In the genomic region with DNA sequence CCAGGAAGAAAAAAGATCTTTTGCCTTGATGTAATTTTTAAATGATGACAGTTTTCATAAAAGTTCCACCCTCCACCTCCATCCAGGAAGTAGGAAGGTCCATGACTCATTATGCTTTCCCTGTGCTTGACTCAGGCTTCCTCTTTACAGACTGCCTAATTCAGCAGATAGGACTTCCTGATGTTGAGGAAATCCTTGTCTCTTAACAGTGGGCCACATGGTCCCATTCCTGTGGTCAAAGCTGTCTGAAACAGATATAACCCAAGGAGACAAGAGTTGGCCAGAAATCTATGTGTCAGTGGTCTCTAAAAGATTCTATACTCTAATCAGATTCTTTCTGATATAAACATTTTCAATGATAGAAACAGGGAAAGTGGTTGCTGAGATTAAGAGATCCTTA, we compare ENCODE assay signal across 8 cellular contexts.
DNase-seq lines count a peak whose midpoint lies in the region; ATAC-seq, FAIRE-seq and TF ChIP-seq lines count a peak whose summit lies in the region.

No MANE protein-coding gene starts in this region.

- no TSS peak for BruUV-seq in K562 (replicated peaks; lab: Mats Ljungman, UMichigan)
- BruUV-seq in HepG2 (replicated peaks; lab: Mats Ljungman, UMichigan), result no TSS peak

- no peaks in the 10 kb centered on the region for H3K36me3 ChIP-seq in CD8-positive, alpha-beta T cell (ENCODE audit: insufficient read depth, low read length)
- H3K36me3 ChIP-seq in MM.1S (replicated peaks; ENCODE audit: insufficient read depth, low read length), result no peaks in the 10 kb centered on the region
- H3K36me3 ChIP-seq in K562 (ENCODE audit: control insufficient read depth, insufficient read depth, low read length), result no peaks in the 10 kb centered on the region
- no peaks in the 10 kb centered on the region for H3K36me3 ChIP-seq in HepG2 (replicated peaks in 1 of 2; ENCODE audit: control insufficient read depth in 1 of 2, insufficient read depth in 2 of 2, low read length in 2 of 2)

- H3K27me3 ChIP-seq in CD8-positive, alpha-beta T cell (ENCODE audit: insufficient read depth, low read length), result no peaks in the 10 kb centered on the region
- H3K27me3 ChIP-seq in MM.1S (replicated peaks; ENCODE audit: insufficient read depth, low read length), result no peaks in the 10 kb centered on the region
- H3K27me3 ChIP-seq in K562 (ENCODE audit: control insufficient read depth in 2 of 2, insufficient read depth in 2 of 2, low read length in 2 of 2), result no peaks in the 10 kb centered on the region
- no peaks in the 10 kb centered on the region for H3K27me3 ChIP-seq in HepG2 (ENCODE audit: control insufficient read depth in 1 of 2, insufficient read depth in 2 of 2, low read length in 2 of 2)

- H2AFZ ChIP-seq in MM.1S (ENCODE audit: low read length) (no peak overlapping the region), K562 (ENCODE audit: low read depth, low read length) (peak overlapping the region; percentile 1; the same call in 1 of the 2 replicates), HepG2 (ENCODE audit: low read length) (no peak overlapping the region)

- H4K20me1 ChIP-seq in MM.1S (ENCODE audit: insufficient read depth, low read length) (no peaks in the 10 kb centered on the region), K562 (replicated peaks; ENCODE audit: control insufficient read depth, insufficient read depth, low read length) (no peaks in the 10 kb centered on the region), HepG2 (ENCODE audit: insufficient read depth, low read length) (no peaks in the 10 kb centered on the region; the same call in 1 of the 2 replicates)

- ATAC-seq in CD8-positive, alpha-beta T cell, result no peak
- ATAC-seq in K562, result peak; percentile 98
- peak; percentile 41; the same call in 2 of the 3 replicates for ATAC-seq in HepG2
- ATAC-seq in HG03095 (IDR thresholded peaks at IDR 0.05; ENCODE audit: unreplicated experiment), result no peak

- H3K9me3 Mint-ChIP-seq in CD8-positive, alpha-beta T cell, result peaks cover 10% of the 10 kb centered on the region

- POLR2A ChIA-PET in CD8-positive, alpha-beta T cell (lab: Charles Lee), result no interaction called here
- POLR2A ChIA-PET in K562 (lab: Yijun Ruan, JAX), result interaction anchor here (1.3 kb wide), 1 partner anchor 21 kb away, joined by 3 read pairs; no protein-coding TSS in a partner anchor
- POLR2A ChIA-PET in HepG2 (lab: Yijun Ruan, JAX), result no interaction called here

- TF ChIP-seq EP300 in K562 (IDR thresholded peaks at IDR 0.05; ENCODE audit: low read length) (peak; percentile 86), HepG2 (IDR thresholded peaks at IDR 0.05; ENCODE audit: low read depth in 2 of 2, low read length in 2 of 2) (no peak), HepG2 (CRISPR knock-in tag; IDR thresholded peaks at IDR 0.05; ENCODE audit: borderline replicate concordance) (no peak)

- DNase-seq in CD8-positive, alpha-beta T cell, result no peak
- DNase-seq in MM.1S (peak; percentile 46), K562 (ENCODE audit: extremely low read depth in 1 of 4, low spot score in 3 of 4) (peak; percentile 58 to 87 (median 67)), HepG2 (ENCODE audit: low spot score) (peak; percentile 41), NCI-H2227 (lab: John Stamatoyannopoulos, UW; ENCODE audit: unreplicated experiment) (no peak), NCI-H446 (lab: John Stamatoyannopoulos, UW) (no peak), SHP77 treated with DMSO at 0.1 percent for 48 hours (lab: John Stamatoyannopoulos, UW) (no peak)

- peak overlapping the region; percentile 15 for H3K27ac Mint-ChIP-seq in CD8-positive, alpha-beta T cell

- H3K4me3 ChIP-seq in CD8-positive, alpha-beta T cell (ENCODE audit: low read depth, low read length), result no peak overlapping the region
- H3K4me3 ChIP-seq in MM.1S (ENCODE audit: low read length) (no peak overlapping the region), K562 (no peak overlapping the region), HepG2 (replicated peaks in 1 of 3; ENCODE audit: insufficient read depth in 1 of 3, low read depth in 2 of 3, low read length in 3 of 3) (no peak overlapping the region)

- TF ChIP-seq POLR2A in K562 (conservative IDR thresholded peaks at IDR 0.05) (no peak), HepG2 (IDR thresholded peaks at IDR 0.05; ENCODE audit: insufficient read depth in 1 of 2, low read depth in 2 of 2, low read length in 2 of 2) (no peak)

- no peak overlapping the region for H3K4me3 Mint-ChIP-seq in CD8-positive, alpha-beta T cell

- H3K27ac ChIP-seq in CD8-positive, alpha-beta T cell (ENCODE audit: low read depth, low read length), result no peak overlapping the region
- peak overlapping the region; percentile 47; the same call in 1 of the 2 replicates for H3K27ac ChIP-seq in MM.1S (ENCODE audit: low read length)
- peak overlapping the region; percentile 48; the same call in 2 of the 3 replicates for H3K27ac ChIP-seq in K562 (ENCODE audit: extremely low read depth, low read depth, low read length)
- H3K27ac ChIP-seq in HepG2 (ENCODE audit: extremely low read length, insufficient read depth, low read length), result no peak overlapping the region

- peaks cover 14% of the 10 kb centered on the region for H3K4me1 Mint-ChIP-seq in CD8-positive, alpha-beta T cell (ENCODE audit: low read depth)

- FAIRE-seq in K562 (lab: Jason Lieb, UNC) (peak; percentile 95), HepG2 (lab: Jason Lieb, UNC) (no peak)

- in situ Hi-C loops in K562 (cut with MboI), result no loop called here
- in situ Hi-C loops in HepG2 (cut with HindIII; ENCODE audit: extremely low pct_ligation_motif_present, low pct_unique_long_range_greater_than_20kb), result no loop called here

- peaks cover 19% of the 10 kb centered on the region for H3F3A ChIP-seq in MM.1S (ENCODE audit: insufficient read depth, low read length)

- H3K9ac ChIP-seq in MM.1S (ENCODE audit: low read length) (no peak overlapping the region), K562 (ENCODE audit: insufficient read depth in 1 of 2, low read depth in 2 of 2, low read length in 2 of 2) (no peak overlapping the region), HepG2 (ENCODE audit: insufficient read depth, low read depth, low read length) (no peak overlapping the region)

- H3K4me1 ChIP-seq in CD8-positive, alpha-beta T cell (ENCODE audit: insufficient read depth, low read length), result peaks cover 5% of the 10 kb centered on the region
- peaks cover 14% of the 10 kb centered on the region for H3K4me1 ChIP-seq in MM.1S (ENCODE audit: low read length)
- H3K4me1 ChIP-seq in K562 (replicated peaks in 1 of 2; ENCODE audit: control insufficient read depth in 2 of 2, insufficient read depth in 2 of 2, low read length in 2 of 2), result peaks cover 0 to 7% of the 10 kb centered on the region in 2 experiments; a peak in 2 of 5 replicates
- no peaks in the 10 kb centered on the region for H3K4me1 ChIP-seq in HepG2 (ENCODE audit: insufficient read depth, low read length)

- no peaks in the 10 kb centered on the region for H3K27me3 Mint-ChIP-seq in CD8-positive, alpha-beta T cell (ENCODE audit: low read depth)

- TF ChIP-seq RAD21 in K562 (CRISPR knock-in tag; conservative IDR thresholded peaks at IDR 0.05 in 1 of 2, IDR thresholded peaks at IDR 0.05 in 1 of 2), result no peak
- TF ChIP-seq RAD21 in HepG2 (CRISPR knock-in tag; IDR thresholded peaks at IDR 0.05), result no peak

- no peaks in the 10 kb centered on the region for H3K9me3 ChIP-seq in CD8-positive, alpha-beta T cell (ENCODE audit: low read length)
- no peaks in the 10 kb centered on the region for H3K9me3 ChIP-seq in MM.1S (replicated peaks; ENCODE audit: insufficient read depth, low read length)
- no peaks in the 10 kb centered on the region for H3K9me3 ChIP-seq in K562 (replicated peaks; ENCODE audit: control insufficient read depth, insufficient read depth, low read depth, low read length)
- H3K9me3 ChIP-seq in HepG2 (ENCODE audit: low read length), result no peaks in the 10 kb centered on the region

- H3K9me1 ChIP-seq in K562 (ENCODE audit: control insufficient read depth, insufficient read depth, low read length), result no peaks in the 10 kb centered on the region

- H3K36me3 Mint-ChIP-seq in CD8-positive, alpha-beta T cell, result peaks cover 17% of the 10 kb centered on the region

- intact Hi-C loops in CD8-positive, alpha-beta T cell (cut with DNase I, micrococcal nuclease), result no loop called here
- intact Hi-C loops in K562 (cut with micrococcal nuclease) (loop anchor here (5.0 kb wide), 1 partner anchor 115 kb away; no protein-coding TSS in a partner anchor), HepG2 (cut with micrococcal nuclease; ENCODE audit: unreplicated experiment) (no loop called here)

- H3K79me2 ChIP-seq in MM.1S (ENCODE audit: low read length) (0 out of 2 replicates have a peak, but pooled peaks cover 12% of the 10 kb centered on the region), K562 (ENCODE audit: control insufficient read depth, insufficient read depth, low read length) (no peaks in the 10 kb centered on the region), HepG2 (ENCODE audit: insufficient read depth, low read length) (no peaks in the 10 kb centered on the region)

- H3K9me2 ChIP-seq in MM.1S (replicated peaks; ENCODE audit: insufficient read depth, low read length), result no peaks in the 10 kb centered on the region

- H3K4me2 ChIP-seq in MM.1S (ENCODE audit: low read depth, low read length) (peak overlapping the region; percentile 44; the same call in 1 of the 2 replicates), K562 (ENCODE audit: insufficient read depth, low read length) (no peak overlapping the region), HepG2 (ENCODE audit: low read depth, low read length) (no peak overlapping the region)

- CTCF ChIA-PET in CD8-positive, alpha-beta T cell (lab: Charles Lee), result no interaction called here
- CTCF ChIA-PET in K562 (lab: Yijun Ruan, JAX; ENCODE audit: low intra/inter-chr PET ratio) (no interaction called here), HepG2 (lab: Yijun Ruan, JAX; ENCODE audit: low intra/inter-chr PET ratio, low total read pairs) (no interaction called here)

- no peak for TF ChIP-seq CTCF in CD8-positive, alpha-beta T cell (IDR thresholded peaks at IDR 0.05)
- TF ChIP-seq CTCF in MM.1S (IDR thresholded peaks at IDR 0.05; ENCODE audit: low read length) (no peak), K562 (IDR thresholded peaks at IDR 0.05 in 2 of 3, conservative IDR thresholded peaks at IDR 0.05 in 1 of 3; ENCODE audit: insufficient read depth in 2 of 3, low read depth in 1 of 3, low read length in 3 of 3) (no peak), HepG2 (CRISPR knock-in tag; IDR thresholded peaks at IDR 0.05) (no peak)

TF ChIP-seq in K562, 482 proteins besides CTCF, POLR2A, EP300 and RAD21 (continues in another document):
- TF ChIP-seq RNF2 (IDR thresholded peaks at IDR 0.05), result 0 out of 2 replicates have a peak, but pooled peaks have one; percentile 39

Comparison
In these comparisons a context has a peak if more than half of its experiments do, and no peak if none do; other contexts are left out.
1. ATAC-seq: peak in K562 (single experiment) and HepG2 (single experiment); none in CD8-positive, alpha-beta T cell (single experiment) and HG03095 (single experiment).
2. DNase-seq: peak in MM.1S (single experiment), K562 (4 of 4) and HepG2 (single experiment); none in CD8-positive, alpha-beta T cell (0 of 7), NCI-H2227 (single experiment), NCI-H446 (0 of 2) and SHP77 treated with DMSO at 0.1 percent for 48 hours (single experiment).
3. H3K27ac ChIP-seq: peak in MM.1S (single experiment) and K562 (single experiment); none in CD8-positive, alpha-beta T cell (single experiment) and HepG2 (single experiment).